Comparison of ENCODE assay signal across 8 cellular contexts in the genomic region with DNA sequence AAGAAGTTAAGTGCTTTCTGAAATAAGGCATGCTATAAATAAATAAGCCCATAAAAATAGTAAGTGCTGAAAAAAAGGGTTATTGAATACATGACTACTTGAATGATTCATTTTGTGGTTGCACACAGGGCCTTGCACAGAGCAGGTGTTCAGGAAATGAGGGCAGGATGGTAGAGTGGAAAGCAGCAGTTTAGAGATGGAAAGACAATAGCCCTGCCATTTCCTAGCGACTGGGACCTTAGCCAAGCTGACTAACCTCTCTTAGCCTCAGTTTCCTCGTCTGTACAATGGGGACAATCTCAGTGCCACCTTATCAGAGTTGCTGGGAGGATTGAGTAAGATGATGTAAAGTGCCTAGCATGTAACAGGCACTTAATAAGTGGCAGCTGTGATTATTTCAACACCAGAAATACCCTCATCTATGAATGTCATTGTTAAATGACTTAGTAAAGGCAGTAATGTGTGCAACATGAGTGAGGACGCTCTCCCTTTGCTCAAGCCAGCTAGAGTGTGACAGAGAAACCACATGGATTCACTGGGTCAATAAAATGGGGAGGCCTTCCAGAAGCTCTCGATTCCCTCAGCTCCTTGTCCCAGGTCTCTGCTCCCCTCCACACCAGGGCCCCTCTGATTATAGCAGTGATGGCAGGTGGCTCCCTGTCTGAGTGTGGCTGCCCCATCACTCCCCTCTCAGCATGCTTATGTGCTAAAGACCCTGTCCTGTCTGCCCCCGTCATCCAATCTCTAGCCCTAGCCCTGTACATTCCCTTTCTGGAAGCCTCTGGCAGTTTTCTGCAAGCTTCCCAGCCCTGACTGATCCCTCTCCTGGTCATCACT. TPM values are rescaled to one million over a fixed set of nuclear protein-coding genes. Genes with fewer than 3 reads are reported as not detected.
DNase-seq lines count a peak whose midpoint lies in the region; ATAC-seq, FAIRE-seq and TF ChIP-seq lines count a peak whose summit lies in the region.

No MANE protein-coding gene starts in this region.

- H3K27ac Mint-ChIP-seq in T-helper 17 cell (peak overlapping the region; percentile 98), chondrocyte (ENCODE audit: unreplicated experiment) (peak overlapping the region; percentile 59)

- H3K9me3 Mint-ChIP-seq in chondrocyte (ENCODE audit: low read depth) = no peaks in the 10 kb centered on the region

- H3K4me2 ChIP-seq in KMS-11 = peak overlapping the region; percentile 77

- TF ChIP-seq CTCF in KMS-11 (conservative IDR thresholded peaks at IDR 0.05; ENCODE audit: low read depth, low read length) = no peak
- no peak for TF ChIP-seq CTCF in chondrocyte (IDR thresholded peaks at IDR 0.05)

- no peaks in the 10 kb centered on the region for H4K20me1 ChIP-seq in KMS-11 (ENCODE audit: insufficient read depth)

- H3K4me3 ChIP-seq in KMS-11 (IDR thresholded peaks at IDR 0.05; ENCODE audit: insufficient read depth, low read depth, low read length) (no peak overlapping the region), skin epidermis (no peak overlapping the region)

- H3K36me3 Mint-ChIP-seq in T-helper 17 cell (ENCODE audit: low read depth) = no peaks in the 10 kb centered on the region
- H3K36me3 Mint-ChIP-seq in chondrocyte (ENCODE audit: low read depth) = no peaks in the 10 kb centered on the region

- H3K4me1 Mint-ChIP-seq in T-helper 17 cell = peaks cover 50% of the 10 kb centered on the region
- H3K4me1 Mint-ChIP-seq in chondrocyte (ENCODE audit: low read depth) = peaks cover 39% of the 10 kb centered on the region

- peak; percentile 64 for ATAC-seq in GM21786 (IDR thresholded peaks at IDR 0.05; ENCODE audit: unreplicated experiment)
- peak; percentile 76 for ATAC-seq in T-helper 17 cell

- no peaks in the 10 kb centered on the region for H3K27me3 ChIP-seq in KMS-11 (ENCODE audit: insufficient read depth, low read depth)

- H3K79me2 ChIP-seq in KMS-11 (ENCODE audit: insufficient read depth, low read depth) = no peaks in the 10 kb centered on the region

- H3K27me3 Mint-ChIP-seq in T-helper 17 cell (no peaks in the 10 kb centered on the region), chondrocyte (ENCODE audit: low read depth) (no peaks in the 10 kb centered on the region)

- peak overlapping the region; percentile 53 for H3K9ac ChIP-seq in KMS-11

- TF ChIP-seq POLR2A in GM12892 (IDR thresholded peaks at IDR 0.05; ENCODE audit: low read depth, low read length) = 0 out of 2 replicates have a peak, but pooled peaks have one; percentile 14

- no peaks in the 10 kb centered on the region for H3K9me3 ChIP-seq in T-helper 17 cell (ENCODE audit: control insufficient read depth, low read length, poor library complexity, severe bottlenecking)

- H3K27ac ChIP-seq in KMS-11 (peak overlapping the region; percentile 94), skin epidermis (peak overlapping the region in 13 of 21 experiments; percentile 4 to 92 (median 70))

- FAIRE-seq in GM12892 (lab: Jason Lieb, UNC) = peak; percentile 92

- peaks cover 83% of the 10 kb centered on the region for H3K4me1 ChIP-seq in KMS-11 (ENCODE audit: low read depth, poor library complexity, severe bottlenecking)

- H3K4me3 Mint-ChIP-seq in T-helper 17 cell = peak overlapping the region; percentile 69
- no peak overlapping the region for H3K4me3 Mint-ChIP-seq in chondrocyte (ENCODE audit: unreplicated experiment)

- H2AFZ ChIP-seq in KMS-11 (ENCODE audit: low read depth) = peak overlapping the region; percentile 61; the same call in 1 of the 2 replicates

- DNase-seq in GM12892 (ENCODE audit: insufficient read length) = peak; percentile 57
- peak in 1 of 3 donors; percentile 54 for DNase-seq in T-helper 17 cell
- no peak for DNase-seq in chondrocyte (ENCODE audit: low spot score)
- no peak for DNase-seq in NCI-H446 treated with DMSO at 0.1 percent for 48 hours (lab: John Stamatoyannopoulos, UW)
- no peak for DNase-seq in inferior parietal cortex (ENCODE audit: extremely low spot score)

- H3K36me3 ChIP-seq in KMS-11 (ENCODE audit: insufficient read depth) = no peaks in the 10 kb centered on the region

RNA-seq across cellular contexts. Expression of gene PHF19, which starts 16.0 kb away (rescaled TPM):
- 70.4 TPM for polyA plus RNA-seq in GM12892 (2012; ENCODE audit: missing spikeins)
- 10 to 100 TPM; 69.9 to 96.9 TPM for total RNA-seq in T-helper 17 cell
- 73.5 to 115 TPM (median 77.8 TPM) in 3 replicates for total RNA-seq in chondrocyte

RNA-seq across cellular contexts. Expression of gene TRAF1, which starts 33.6 kb away (rescaled TPM):
- 116 TPM for polyA plus RNA-seq in GM12892 (2012; ENCODE audit: missing spikeins)
- total RNA-seq in T-helper 17 cell (100 to 1,000 TPM; 103 to 118 TPM), chondrocyte (10.0 to 11.3 TPM (median 10.8 TPM) in 3 replicates)

RNA-seq across cellular contexts. Expression of gene PSMD5, which starts 50.2 kb away (rescaled TPM):
- 21.9 TPM for polyA plus RNA-seq in GM12892 (2012; ENCODE audit: missing spikeins)
- total RNA-seq in T-helper 17 cell (10 to 100 TPM; 37.2 to 51.5 TPM), chondrocyte (48.1 to 64.2 TPM (median 54.3 TPM) in 3 replicates)
